Comparison of ENCODE assay signal across 1 cellular context in the genomic region with DNA sequence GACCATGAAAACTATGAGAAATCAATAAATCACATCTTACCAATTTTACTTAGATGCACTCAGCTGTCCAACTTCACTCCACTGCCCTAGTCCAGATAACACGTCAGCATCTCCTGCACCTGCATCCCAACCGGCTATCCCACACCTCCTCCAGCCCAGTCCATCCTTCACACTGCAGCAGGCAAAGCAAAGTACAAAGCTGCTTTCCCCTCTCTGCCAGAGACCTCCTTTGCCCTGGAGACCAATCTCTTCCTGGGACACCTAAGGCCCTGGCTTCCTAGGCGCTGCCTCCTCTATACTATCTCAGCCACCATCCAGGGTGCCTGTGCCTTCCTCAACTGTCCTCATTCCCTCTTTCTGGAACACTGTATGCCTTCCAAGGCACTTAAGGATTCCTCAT.
TF ChIP-seq lines count a peak whose summit lies in the region.

No MANE protein-coding gene starts in this region.

TF ChIP-seq in WTC11, 78 proteins besides CTCF, POLR2A, EP300 and RAD21:
- TF ChIP-seq, protein P1, sequence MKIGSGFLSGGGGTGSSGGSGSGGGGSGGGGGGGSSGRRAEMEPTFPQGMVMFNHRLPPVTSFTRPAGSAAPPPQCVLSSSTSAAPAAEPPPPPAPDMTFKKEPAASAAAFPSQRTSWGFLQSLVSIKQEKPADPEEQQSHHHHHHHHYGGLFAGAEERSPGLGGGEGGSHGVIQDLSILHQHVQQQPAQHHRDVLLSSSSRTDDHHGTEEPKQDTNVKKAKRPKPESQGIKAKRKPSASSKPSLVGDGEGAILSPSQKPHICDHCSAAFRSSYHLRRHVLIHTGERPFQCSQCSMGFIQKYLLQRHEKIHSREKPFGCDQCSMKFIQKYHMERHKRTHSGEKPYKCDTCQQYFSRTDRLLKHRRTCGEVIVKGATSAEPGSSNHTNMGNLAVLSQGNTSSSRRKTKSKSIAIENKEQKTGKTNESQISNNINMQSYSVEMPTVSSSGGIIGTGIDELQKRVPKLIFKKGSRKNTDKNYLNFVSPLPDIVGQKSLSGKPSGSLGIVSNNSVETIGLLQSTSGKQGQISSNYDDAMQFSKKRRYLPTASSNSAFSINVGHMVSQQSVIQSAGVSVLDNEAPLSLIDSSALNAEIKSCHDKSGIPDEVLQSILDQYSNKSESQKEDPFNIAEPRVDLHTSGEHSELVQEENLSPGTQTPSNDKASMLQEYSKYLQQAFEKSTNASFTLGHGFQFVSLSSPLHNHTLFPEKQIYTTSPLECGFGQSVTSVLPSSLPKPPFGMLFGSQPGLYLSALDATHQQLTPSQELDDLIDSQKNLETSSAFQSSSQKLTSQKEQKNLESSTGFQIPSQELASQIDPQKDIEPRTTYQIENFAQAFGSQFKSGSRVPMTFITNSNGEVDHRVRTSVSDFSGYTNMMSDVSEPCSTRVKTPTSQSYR (CRISPR knock-in tag; IDR thresholded peaks at IDR 0.05): no peak
- TF ChIP-seq CBFB (CRISPR knock-in tag; IDR thresholded peaks at IDR 0.05; ENCODE audit: low read depth) (no peak), ESRRA (CRISPR knock-in tag; IDR thresholded peaks at IDR 0.05; ENCODE audit: borderline replicate concordance) (no peak), ZNF671 (CRISPR knock-in tag; IDR thresholded peaks at IDR 0.05) (no peak), JUN (CRISPR knock-in tag; IDR thresholded peaks at IDR 0.05) (no peak), TEAD4 (CRISPR knock-in tag; IDR thresholded peaks at IDR 0.05) (no peak), SOX15 (CRISPR knock-in tag; IDR thresholded peaks at IDR 0.05) (no peak), ZNF232 (CRISPR knock-in tag; IDR thresholded peaks at IDR 0.05) (no peak), FOXK1 (CRISPR knock-in tag; IDR thresholded peaks at IDR 0.05) (no peak), IRF2 (CRISPR knock-in tag; IDR thresholded peaks at IDR 0.05; ENCODE audit: borderline replicate concordance, low read depth) (no peak)
- TF ChIP-seq, protein P2, sequence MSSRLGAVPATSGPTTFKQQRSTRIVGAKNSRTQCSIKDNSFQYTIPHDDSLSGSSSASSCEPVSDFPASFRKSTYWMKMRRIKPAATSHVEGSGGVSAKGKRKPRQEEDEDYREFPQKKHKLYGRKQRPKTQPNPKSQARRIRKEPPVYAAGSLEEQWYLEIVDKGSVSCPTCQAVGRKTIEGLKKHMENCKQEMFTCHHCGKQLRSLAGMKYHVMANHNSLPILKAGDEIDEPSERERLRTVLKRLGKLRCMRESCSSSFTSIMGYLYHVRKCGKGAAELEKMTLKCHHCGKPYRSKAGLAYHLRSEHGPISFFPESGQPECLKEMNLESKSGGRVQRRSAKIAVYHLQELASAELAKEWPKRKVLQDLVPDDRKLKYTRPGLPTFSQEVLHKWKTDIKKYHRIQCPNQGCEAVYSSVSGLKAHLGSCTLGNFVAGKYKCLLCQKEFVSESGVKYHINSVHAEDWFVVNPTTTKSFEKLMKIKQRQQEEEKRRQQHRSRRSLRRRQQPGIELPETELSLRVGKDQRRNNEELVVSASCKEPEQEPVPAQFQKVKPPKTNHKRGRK (CRISPR knock-in tag; IDR thresholded peaks at IDR 0.05; ENCODE audit: borderline replicate concordance): no peak
- TF ChIP-seq, protein P3, sequence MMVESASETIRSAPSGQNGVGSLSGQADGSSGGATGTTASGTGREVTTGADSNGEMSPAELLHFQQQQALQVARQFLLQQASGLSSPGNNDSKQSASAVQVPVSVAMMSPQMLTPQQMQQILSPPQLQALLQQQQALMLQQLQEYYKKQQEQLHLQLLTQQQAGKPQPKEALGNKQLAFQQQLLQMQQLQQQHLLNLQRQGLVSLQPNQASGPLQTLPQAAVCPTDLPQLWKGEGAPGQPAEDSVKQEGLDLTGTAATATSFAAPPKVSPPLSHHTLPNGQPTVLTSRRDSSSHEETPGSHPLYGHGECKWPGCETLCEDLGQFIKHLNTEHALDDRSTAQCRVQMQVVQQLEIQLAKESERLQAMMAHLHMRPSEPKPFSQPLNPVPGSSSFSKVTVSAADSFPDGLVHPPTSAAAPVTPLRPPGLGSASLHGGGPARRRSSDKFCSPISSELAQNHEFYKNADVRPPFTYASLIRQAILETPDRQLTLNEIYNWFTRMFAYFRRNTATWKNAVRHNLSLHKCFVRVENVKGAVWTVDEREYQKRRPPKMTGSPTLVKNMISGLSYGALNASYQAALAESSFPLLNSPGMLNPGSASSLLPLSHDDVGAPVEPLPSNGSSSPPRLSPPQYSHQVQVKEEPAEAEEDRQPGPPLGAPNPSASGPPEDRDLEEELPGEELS (CRISPR knock-in tag; IDR thresholded peaks at IDR 0.05): no peak
- TF ChIP-seq, protein P4, sequence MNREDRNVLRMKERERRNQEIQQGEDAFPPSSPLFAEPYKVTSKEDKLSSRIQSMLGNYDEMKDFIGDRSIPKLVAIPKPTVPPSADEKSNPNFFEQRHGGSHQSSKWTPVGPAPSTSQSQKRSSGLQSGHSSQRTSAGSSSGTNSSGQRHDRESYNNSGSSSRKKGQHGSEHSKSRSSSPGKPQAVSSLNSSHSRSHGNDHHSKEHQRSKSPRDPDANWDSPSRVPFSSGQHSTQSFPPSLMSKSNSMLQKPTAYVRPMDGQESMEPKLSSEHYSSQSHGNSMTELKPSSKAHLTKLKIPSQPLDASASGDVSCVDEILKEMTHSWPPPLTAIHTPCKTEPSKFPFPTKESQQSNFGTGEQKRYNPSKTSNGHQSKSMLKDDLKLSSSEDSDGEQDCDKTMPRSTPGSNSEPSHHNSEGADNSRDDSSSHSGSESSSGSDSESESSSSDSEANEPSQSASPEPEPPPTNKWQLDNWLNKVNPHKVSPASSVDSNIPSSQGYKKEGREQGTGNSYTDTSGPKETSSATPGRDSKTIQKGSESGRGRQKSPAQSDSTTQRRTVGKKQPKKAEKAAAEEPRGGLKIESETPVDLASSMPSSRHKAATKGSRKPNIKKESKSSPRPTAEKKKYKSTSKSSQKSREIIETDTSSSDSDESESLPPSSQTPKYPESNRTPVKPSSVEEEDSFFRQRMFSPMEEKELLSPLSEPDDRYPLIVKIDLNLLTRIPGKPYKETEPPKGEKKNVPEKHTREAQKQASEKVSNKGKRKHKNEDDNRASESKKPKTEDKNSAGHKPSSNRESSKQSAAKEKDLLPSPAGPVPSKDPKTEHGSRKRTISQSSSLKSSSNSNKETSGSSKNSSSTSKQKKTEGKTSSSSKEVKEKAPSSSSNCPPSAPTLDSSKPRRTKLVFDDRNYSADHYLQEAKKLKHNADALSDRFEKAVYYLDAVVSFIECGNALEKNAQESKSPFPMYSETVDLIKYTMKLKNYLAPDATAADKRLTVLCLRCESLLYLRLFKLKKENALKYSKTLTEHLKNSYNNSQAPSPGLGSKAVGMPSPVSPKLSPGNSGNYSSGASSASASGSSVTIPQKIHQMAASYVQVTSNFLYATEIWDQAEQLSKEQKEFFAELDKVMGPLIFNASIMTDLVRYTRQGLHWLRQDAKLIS (CRISPR knock-in tag; IDR thresholded peaks at IDR 0.05; ENCODE audit: borderline replicate concordance): no peak
